In genomic region chr5:73664796-73665195, GRCh38 we compare ENCODE assay signal across 25 cellular contexts. TPM values are rescaled to one million over a fixed set of nuclear protein-coding genes. Genes with fewer than 3 reads are reported as not detected.
"Had no signal": no experiment of that assay in that cellular context is flagged by ENCODE, and none has a peak within 500 bp of the region (broad histone marks: within the 10 kb centered on the region; RNA-seq: fewer than 3 reads in every experiment).

No MANE protein-coding gene starts in this region.

- DNase-seq: effector CD8-positive, alpha-beta T cell; effector memory CD8-positive, alpha-beta T cell; endodermal cell; erythroblast; esophagus squamous epithelium; foreskin fibroblast; heart left ventricle; hypothalamus; immature natural killer cell; islet precursor cell; left colon; left ventricle myocardium inferior; lower lobe of right lung; mesenchymal stem cell; mucosa of descending colon; naive B cell; naive thymus-derived CD8-positive, alpha-beta T cell had no signal

- ATAC-seq: effector memory CD8-positive, alpha-beta T cell; esophagus mucosa; gastroesophageal sphincter; heart left ventricle; left colon; left lobe of liver; lower lobe of right lung; mucosa of descending colon; naive thymus-derived CD8-positive, alpha-beta T cell had no signal

- H3K79me2 ChIP-seq: hepatocyte had no signal

- H2AFZ ChIP-seq: hepatocyte had no signal

- H3K27me3 ChIP-seq: esophagus squamous epithelium, gastroesophageal sphincter, heart left ventricle, hepatocyte had no signal

- H3K27ac ChIP-seq: coronary artery, gastroesophageal sphincter, heart left ventricle, left ventricle myocardium inferior, lower lobe of right lung had no signal

- H3K4me1 ChIP-seq: gastroesophageal sphincter, heart left ventricle, left ventricle myocardium inferior had no signal

- FAIRE-seq: colon, endometrium, frontal cortex had no signal

- H3K36me3 ChIP-seq: esophagus squamous epithelium, gastroesophageal sphincter, heart left ventricle, left ventricle myocardium inferior, lower lobe of right lung had no signal

- H3K4me2 ChIP-seq: hepatocyte had no signal

- H3K9me3 ChIP-seq: esophagus squamous epithelium, gastroesophageal sphincter, heart left ventricle, left ventricle myocardium inferior, lower lobe of right lung, mucosa of descending colon had no signal

- H3K4me3 ChIP-seq: coronary artery, esophagus squamous epithelium, gastroesophageal sphincter, heart left ventricle, hepatocyte, left ventricle myocardium inferior, lower lobe of right lung, mucosa of descending colon had no signal

RNA-seq across cellular contexts. Expression of gene ARHGEF28, which starts 38.8 kb away (rescaled TPM):
- polyA plus RNA-seq: naive thymus-derived CD8-positive, alpha-beta T cell had no signal
